In genomic region chr11:94537051-94537600, GRCh38 we compare ENCODE assay signal across 15 cellular contexts. TPM values are rescaled to one million over a fixed set of nuclear protein-coding genes. Genes with fewer than 3 reads are reported as not detected.
DNase-seq lines count a peak whose midpoint lies in the region; ATAC-seq, FAIRE-seq and TF ChIP-seq lines count a peak whose summit lies in the region.
"Had no signal": no experiment of that assay in that cellular context is flagged by ENCODE, and none has a peak within 500 bp of the region (broad histone marks: within the 10 kb centered on the region; RNA-seq: fewer than 3 reads in every experiment).

No MANE protein-coding gene starts in this region.

- ATAC-seq in GM18505 (IDR thresholded peaks at IDR 0.05; ENCODE audit: unreplicated experiment), result no peak

- no peak for FAIRE-seq in H54 (lab: Jason Lieb, UNC)

- H3K36me3 Mint-ChIP-seq in chondrocyte (ENCODE audit: low read depth), result no peaks in the 10 kb centered on the region
- H3K36me3 Mint-ChIP-seq in T-helper 2 cell treated with Interferon-gamma antibody and Interleukin-4, amounts not matched to agents 5 μg/mL and 100 μg/mL, for 36 hours (ENCODE audit: low read depth), result no peaks in the 10 kb centered on the region

- H3K9ac ChIP-seq in mucosa of rectum (ENCODE audit: low read depth in 1 of 2, low read length in 2 of 2), result peak overlapping the region in 1 of 2 donors; percentile 23

- H3K27me3 ChIP-seq in AG04450 (ENCODE audit: control insufficient read depth, insufficient read depth, low read length) (no peaks in the 10 kb centered on the region), mucosa of rectum (ENCODE audit: control insufficient read depth in 2 of 2, insufficient read depth in 2 of 2, low read length in 2 of 2) (no peaks in the 10 kb centered on the region)

- peaks cover 12 to 42% of the 10 kb centered on the region in 2 donors for H3K4me1 ChIP-seq in mucosa of rectum (ENCODE audit: control insufficient read depth in 2 of 2, insufficient read depth in 2 of 2, low read length in 2 of 2)

- TF ChIP-seq CTCF in AG04450 (IDR thresholded peaks at IDR 0.05; ENCODE audit: low read depth, low read length), result no peak
- no peak for TF ChIP-seq CTCF in chondrocyte (IDR thresholded peaks at IDR 0.05)

- TF ChIP-seq POLR2A in H54 (IDR thresholded peaks at IDR 0.05; ENCODE audit: low read depth, low read length), result no peak
- no peak for TF ChIP-seq POLR2A in GM18505 (IDR thresholded peaks at IDR 0.05; ENCODE audit: borderline replicate concordance, extremely low read depth, insufficient read depth, insufficient read length)

- peak overlapping the region; percentile 64 for H3K27ac Mint-ChIP-seq in chondrocyte (ENCODE audit: unreplicated experiment)
- H3K27ac Mint-ChIP-seq in T-helper 2 cell treated with Interferon-gamma antibody and Interleukin-4, amounts not matched to agents 5 μg/mL and 100 μg/mL, for 36 hours, result no peak overlapping the region

- CTCF ChIA-PET in AG04450 (lab: Charles Lee), result interaction anchor here (0.8 to 2.9 kb wide), 3 partner anchors 18 to 86 kb away, joined by 4 to 11 read pairs (median 5); no protein-coding TSS in a partner anchor

- POLR2A ChIA-PET in AG04450 (lab: Yijun Ruan, JAX), result no interaction called here

- H3K9me3 ChIP-seq in AG04450 (ENCODE audit: control insufficient read depth, insufficient read depth, low read length) (no peaks in the 10 kb centered on the region), mucosa of rectum (ENCODE audit: control insufficient read depth in 2 of 2, low read length in 2 of 2) (no peaks in the 10 kb centered on the region)

- no peaks in the 10 kb centered on the region for H3K9me3 Mint-ChIP-seq in chondrocyte (ENCODE audit: low read depth)
- H3K9me3 Mint-ChIP-seq in T-helper 2 cell treated with Interferon-gamma antibody and Interleukin-4, amounts not matched to agents 5 μg/mL and 100 μg/mL, for 36 hours, result no peaks in the 10 kb centered on the region

- no peak overlapping the region for H3K4me3 Mint-ChIP-seq in chondrocyte (ENCODE audit: unreplicated experiment)
- H3K4me3 Mint-ChIP-seq in T-helper 2 cell treated with Interferon-gamma antibody and Interleukin-4, amounts not matched to agents 5 μg/mL and 100 μg/mL, for 36 hours, result no peak overlapping the region

- DNase-seq in AG04450 (ENCODE audit: low read depth, low spot score) (peak; percentile 44), LHCN-M2 (ENCODE audit: low read depth) (peak; percentile 46), chondrocyte (ENCODE audit: low spot score) (no peak), H54 (ENCODE audit: insufficient read length, low spot score) (no peak), inferior parietal cortex (ENCODE audit: extremely low spot score) (no peak)
- no peak for DNase-seq in T-helper 2 cell treated with Interferon-gamma antibody and Interleukin-4, amounts not matched to agents 5 μg/mL and 100 μg/mL, for 36 hours (ENCODE audit: low spot score)
- DNase-seq: cerebellar nuclear complex; NCI-H2081 treated with DMSO at 0.1 percent for 48 hours; NK-92 treated with Interleukin-12 subunit alpha and Interleukin-12 subunit beta, amount 100 ng/mL, for 24 hours; posterior cingulate gyrus; trophoblast cell had no signal

- H3K4me3 ChIP-seq in AG04450 (ENCODE audit: low read depth, low read length) (no peak overlapping the region), mucosa of rectum (ENCODE audit: low read length in 2 of 2) (peak overlapping the region in 1 of 2 donors; percentile 48)

- peaks cover 43% of the 10 kb centered on the region for H3K4me1 Mint-ChIP-seq in chondrocyte (ENCODE audit: low read depth)
- H3K4me1 Mint-ChIP-seq in T-helper 2 cell treated with Interferon-gamma antibody and Interleukin-4, amounts not matched to agents 5 μg/mL and 100 μg/mL, for 36 hours (ENCODE audit: low read depth), result no peaks in the 10 kb centered on the region

- no peaks in the 10 kb centered on the region for H3K27me3 Mint-ChIP-seq in chondrocyte (ENCODE audit: low read depth)
- H3K27me3 Mint-ChIP-seq in T-helper 2 cell treated with Interferon-gamma antibody and Interleukin-4, amounts not matched to agents 5 μg/mL and 100 μg/mL, for 36 hours (ENCODE audit: low read depth), result peaks cover 41% of the 10 kb centered on the region

- H3K36me3 ChIP-seq in mucosa of rectum (ENCODE audit: control insufficient read depth in 2 of 2, insufficient read depth in 2 of 2, low read length in 2 of 2), result no peaks in the 10 kb centered on the region

- H3K27ac ChIP-seq in AG04450 (ENCODE audit: low read depth, low read length) (no peak overlapping the region), mucosa of rectum (ENCODE audit: low read depth in 2 of 2, low read length in 2 of 2) (peak overlapping the region; percentile 71)

RNA-seq across cellular contexts. Expression of gene FUT4, which starts 6.6 kb away (rescaled TPM):
- polyA plus RNA-seq in AG04450 (2011; rRNA removed), result 2.2 and 2.6 TPM in 2 replicates
- 2.3 and 3.5 TPM in 2 replicates for polyA minus RNA-seq in AG04450 (2011; rRNA and poly(A)+ RNA removed)
- total RNA-seq in LHCN-M2 (2014; rRNA removed), result 4.7 and 4.8 TPM in 2 replicates
- polyA plus RNA-seq in LHCN-M2 (2012), result 2.0 TPM
- total RNA-seq in chondrocyte, result 4.6 to 8.6 TPM (median 7.7 TPM) in 3 replicates

RNA-seq across cellular contexts. Expression of gene C11orf97, which starts 24.9 kb away (rescaled TPM):
- polyA plus RNA-seq in AG04450 (2011; rRNA removed), result not detected in 2 replicates
- not detected in 2 replicates for polyA minus RNA-seq in AG04450 (2011; rRNA and poly(A)+ RNA removed)
- not detected in 2 replicates for total RNA-seq in LHCN-M2 (2014; rRNA removed)
- not detected for polyA plus RNA-seq in LHCN-M2 (2012)
- not detected in 3 replicates for total RNA-seq in chondrocyte
- total RNA-seq: mucosa of gallbladder had no signal
- polyA plus RNA-seq: esophagus had no signal

RNA-seq across cellular contexts. Expression of gene PIWIL4, which starts 30.0 kb away (rescaled TPM):
- polyA plus RNA-seq in AG04450 (2011; rRNA removed), result 1.0 and 1.1 TPM in 2 replicates
- polyA minus RNA-seq in AG04450 (2011; rRNA and poly(A)+ RNA removed), result 0.41 and 0.65 TPM in 2 replicates
- 0.52 and 1.2 TPM in 2 replicates for total RNA-seq in LHCN-M2 (2014; rRNA removed)
- polyA plus RNA-seq in LHCN-M2 (2012), result 0.36 TPM
- 2.4 to 2.6 TPM (median 2.5 TPM) in 3 replicates for total RNA-seq in chondrocyte

RNA-seq across cellular contexts. Expression of gene ANKRD49, which starts 43.3 kb away (rescaled TPM):
- 12.4 and 16.0 TPM in 2 replicates for polyA plus RNA-seq in AG04450 (2011; rRNA removed)
- polyA minus RNA-seq in AG04450 (2011; rRNA and poly(A)+ RNA removed), result 5.9 and 8.3 TPM in 2 replicates
- total RNA-seq in LHCN-M2 (2014; rRNA removed) (11.5 and 12.2 TPM in 2 replicates), chondrocyte (8.6 to 11.2 TPM (median 8.9 TPM) in 3 replicates)
- polyA plus RNA-seq in LHCN-M2 (2012), result 3.6 TPM

RNA-seq across cellular contexts. Expression of gene MRE11, which starts 43.5 kb away (rescaled TPM):
- 8.1 and 10.3 TPM in 2 replicates for polyA plus RNA-seq in AG04450 (2011; rRNA removed)
- 5.7 and 7.5 TPM in 2 replicates for polyA minus RNA-seq in AG04450 (2011; rRNA and poly(A)+ RNA removed)
- total RNA-seq in LHCN-M2 (2014; rRNA removed), result 12.9 and 19.0 TPM in 2 replicates
- 4.5 TPM for polyA plus RNA-seq in LHCN-M2 (2012)
- total RNA-seq in chondrocyte, result 13.7 to 21.7 TPM (median 15.5 TPM) in 3 replicates

Comparison
In these comparisons a context has a peak if more than half of its experiments do, and no peak if none do; other contexts are left out.
1. DNase-seq: peak in AG04450 (single experiment) and LHCN-M2 (single experiment); none in chondrocyte (single experiment), H54 (single experiment), T-helper 2 cell treated with Interferon-gamma antibody and Interleukin-4, amounts not matched to agents 5 μg/mL and 100 μg/mL, for 36 hours (single experiment) and inferior parietal cortex (single experiment).